ENCODE assay signal across 1 cellular context in genomic region chr1:30232288-30232899, GRCh38.
TF ChIP-seq lines count a peak whose summit lies in the region.

No MANE protein-coding gene starts in this region.

TF ChIP-seq in liver, 16 proteins besides CTCF, POLR2A, EP300 and RAD21 (continued from another document):
- TF ChIP-seq FOXA1 (IDR thresholded peaks at IDR 0.05), result no peak
- no peak for TF ChIP-seq YY1 (IDR thresholded peaks at IDR 0.05)
- no peak for TF ChIP-seq RXRA (IDR thresholded peaks at IDR 0.05)
- TF ChIP-seq TAF1 (conservative IDR thresholded peaks at IDR 0.05), result no peak
- TF ChIP-seq JUND (IDR thresholded peaks at IDR 0.05), result no peak
- TF ChIP-seq GABPA (IDR thresholded peaks at IDR 0.05 in 1 of 2, conservative IDR thresholded peaks at IDR 0.05 in 1 of 2), result no peak
- TF ChIP-seq FOXA2 (IDR thresholded peaks at IDR 0.05), result no peak
